Comparison of ENCODE assay signal across 17 cellular contexts in the genomic region with DNA sequence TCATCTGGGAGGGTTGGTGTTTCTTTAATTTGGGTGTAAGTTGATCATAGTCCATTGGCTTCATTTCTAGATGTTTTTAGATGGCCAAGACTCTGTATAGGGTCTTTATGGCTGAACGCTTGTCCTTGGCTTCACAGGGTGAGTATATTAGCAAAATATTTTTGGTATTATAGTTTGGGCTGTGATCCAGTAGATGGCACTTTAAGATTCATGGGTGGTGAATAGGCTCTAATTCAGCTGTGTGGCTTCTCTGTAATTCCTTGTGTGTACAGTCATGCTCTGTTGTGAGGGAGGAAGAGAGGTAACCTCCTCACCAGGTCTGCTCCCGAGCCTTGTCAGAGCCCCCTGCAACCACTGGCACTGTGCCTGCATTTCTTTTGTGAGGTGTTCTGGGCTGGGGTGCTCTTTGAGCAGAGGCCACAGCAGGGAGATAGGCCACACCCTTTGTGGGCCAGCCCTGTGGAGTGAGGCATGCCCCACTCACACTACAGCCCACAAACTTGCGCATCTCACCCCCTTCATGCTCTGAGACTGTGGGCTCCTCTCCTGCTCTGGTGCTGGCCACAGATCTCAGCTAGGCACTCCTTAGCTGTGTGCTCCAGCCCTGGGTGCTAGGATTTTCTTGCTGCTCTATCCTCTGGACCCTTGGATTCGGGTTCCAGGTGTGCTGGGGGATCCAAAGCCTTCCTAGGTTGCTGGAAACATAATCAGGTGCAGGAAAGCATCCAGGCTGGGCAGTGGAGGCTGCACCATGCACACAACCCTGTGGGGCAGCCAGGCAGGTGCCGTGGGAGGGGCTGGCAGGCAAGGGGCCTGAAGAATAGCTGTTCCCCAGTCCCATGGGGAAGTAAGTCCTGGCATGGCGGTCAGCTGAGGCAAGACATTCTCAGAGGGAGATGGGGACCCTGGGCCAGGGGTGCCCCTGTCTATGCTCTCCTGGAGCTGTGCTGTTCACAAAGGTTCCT.
A peak's percentile ranks its signal among the peaks of the same experiment; 100 is the strongest.
DNase-seq lines count a peak whose midpoint lies in the region; TF ChIP-seq lines count a peak whose summit lies in the region.
"Had no signal": no experiment of that assay in that cellular context is flagged by ENCODE, and none has a peak within 500 bp of the region (broad histone marks: within the 10 kb centered on the region; RNA-seq: fewer than 3 reads in every experiment).

No MANE protein-coding gene starts in this region.

- H3K27me3 ChIP-seq in neuronal stem cell (ENCODE audit: control insufficient read depth in 3 of 3, insufficient read depth in 3 of 3, low read depth in 1 of 3, low read length in 3 of 3) = no peaks in the 10 kb centered on the region
- H3K27me3 ChIP-seq in smooth muscle cell (ENCODE audit: low read depth) = peaks cover 12% of the 10 kb centered on the region
- H3K27me3 ChIP-seq: BLaER1 had no signal

- H3K18ac ChIP-seq in neuronal stem cell (ENCODE audit: low read length) = no peak overlapping the region

- WGBS in neuronal stem cell (ENCODE audit: extremely low coverage in 2 of 2, insufficient read length in 2 of 2, insufficient replicate concordance in 1 of 2), 2 donors = no CpG with 5 or more reads among the region's 6 CpGs
- WGBS in smooth muscle cell (ENCODE audit: low lambda C conversion rate) = 73% methylated on average over 6 of the region's 6 CpGs

- H2BK15ac ChIP-seq in neuronal stem cell (ENCODE audit: low read length) = no peak overlapping the region

- H2BK120ac ChIP-seq in neuronal stem cell (ENCODE audit: low read depth, low read length) = no peak overlapping the region

- no peak overlapping the region for H3K27ac ChIP-seq in neuronal stem cell (replicated peaks; ENCODE audit: low read length)
- no peak overlapping the region for H3K27ac ChIP-seq in smooth muscle cell (ENCODE audit: low read depth)
- H3K27ac ChIP-seq: BLaER1, KMS-11 had no signal

- H2AK5ac ChIP-seq in neuronal stem cell (ENCODE audit: low read depth, low read length) = no peak overlapping the region

- peak overlapping the region; percentile 94 for H4K8ac ChIP-seq in neuronal stem cell (ENCODE audit: low read depth, low read length)

- in situ Hi-C loops in SK-MEL-5 (cut with HindIII; ENCODE audit: low pct_unique_long_range_greater_than_20kb, low sequenced_read_pairs) = no loop called here

- TF ChIP-seq CTCF in epithelial cell of esophagus (IDR thresholded peaks at IDR 0.05; ENCODE audit: insufficient read depth, low read depth, low read length, missing control alignments) (no peak), smooth muscle cell (IDR thresholded peaks at IDR 0.05; ENCODE audit: borderline replicate concordance, insufficient read depth, poor library complexity, severe bottlenecking) (no peak)

- H3K36me3 ChIP-seq in neuronal stem cell (replicated peaks in 1 of 2; ENCODE audit: control insufficient read depth in 2 of 2, insufficient read depth in 2 of 2, low read length in 2 of 2) (no peaks in the 10 kb centered on the region), smooth muscle cell (ENCODE audit: low read depth) (no peaks in the 10 kb centered on the region)
- H3K36me3 ChIP-seq: BLaER1 had no signal

- H3K9me3 ChIP-seq in neuronal stem cell (replicated peaks in 1 of 2; ENCODE audit: control insufficient read depth in 2 of 2, insufficient read depth in 1 of 2, low read depth in 1 of 2, low read length in 2 of 2) (no peaks in the 10 kb centered on the region), smooth muscle cell (replicated peaks; ENCODE audit: low read depth) (no peaks in the 10 kb centered on the region)
- H3K9me3 ChIP-seq: BLaER1 had no signal

- no peak overlapping the region for H4K91ac ChIP-seq in neuronal stem cell (ENCODE audit: low read depth, low read length, poor library complexity)

- no peaks in the 10 kb centered on the region for H3F3A ChIP-seq in smooth muscle cell (ENCODE audit: low read depth)

- H3K4me2 ChIP-seq in neuronal stem cell (ENCODE audit: insufficient read depth, low read length, poor library complexity, severe bottlenecking) (no peak overlapping the region), smooth muscle cell (no peak overlapping the region)
- H3K4me2 ChIP-seq: BLaER1, KMS-11 had no signal

- H3K79me2 ChIP-seq in smooth muscle cell (ENCODE audit: low read depth) = no peaks in the 10 kb centered on the region

- H3K4ac ChIP-seq in neuronal stem cell (ENCODE audit: low read length) = no peak overlapping the region

- no peak overlapping the region for H3K23ac ChIP-seq in neuronal stem cell (ENCODE audit: low read depth, low read length, poor library complexity)

- no peak overlapping the region for H2BK5ac ChIP-seq in neuronal stem cell (ENCODE audit: low read length)

- DNase-seq in HT1080 (ENCODE audit: low read depth) (peak; percentile 50), SK-MEL-5 (ENCODE audit: low read depth, low spot score) (peak; percentile 27), epithelial cell of esophagus (ENCODE audit: low read depth) (peak; percentile 6), neuronal stem cell (ENCODE audit: low spot score) (no peak), smooth muscle cell (lab: John Stamatoyannopoulos, UW; ENCODE audit: unreplicated experiment) (no peak), iPS-NIHi7 (ENCODE audit: extremely low spot score) (no peak)
- no peak for DNase-seq in activated CD4-positive, alpha-beta T cell treated with anti-CD3 and anti-CD28 coated beads for 48 hours
- DNase-seq: CD8-positive, alpha-beta T cell; DMS79 treated with DMSO at 0.1 percent for 48 hours; NCI-H1048; NCI-H1436 treated with DMSO at 0.1 percent for 48 hours; NCI-H2029 treated with DMSO at 0.1 percent for 48 hours; NCI-H510A treated with DMSO at 0.1 percent for 48 hours; NCI-H82; Right ventricle myocardium superior had no signal

- H2AFZ ChIP-seq in neuronal stem cell (ENCODE audit: low read length) (no peak overlapping the region), smooth muscle cell (ENCODE audit: low read depth) (no peak overlapping the region)

- H2BK12ac ChIP-seq in neuronal stem cell (ENCODE audit: low read length) = no peak overlapping the region

- no peaks in the 10 kb centered on the region for H4K20me1 ChIP-seq in smooth muscle cell (ENCODE audit: low read depth)
- H4K20me1 ChIP-seq: BLaER1 had no signal

- no peaks in the 10 kb centered on the region for H3K79me1 ChIP-seq in neuronal stem cell (ENCODE audit: low read depth, low read length)

- H3K14ac ChIP-seq in neuronal stem cell (ENCODE audit: low read length) = no peak overlapping the region

- H3K4me1 ChIP-seq in neuronal stem cell (ENCODE audit: control insufficient read depth in 2 of 2, insufficient read depth in 1 of 2, low read depth in 1 of 2, low read length in 2 of 2) (no peaks in the 10 kb centered on the region), smooth muscle cell (ENCODE audit: low read depth) (no peaks in the 10 kb centered on the region)
- H3K4me1 ChIP-seq: BLaER1 had no signal

- H3K4me3 ChIP-seq in epithelial cell of esophagus (ENCODE audit: low read length) (no peak overlapping the region), neuronal stem cell (ENCODE audit: low read length in 2 of 2) (no peak overlapping the region), smooth muscle cell (no peak overlapping the region)
- H3K4me3 ChIP-seq: BLaER1 had no signal

- peak overlapping the region; percentile 7 for H3K9ac ChIP-seq in neuronal stem cell (ENCODE audit: low read depth, low read length, poor library complexity)
- H3K9ac ChIP-seq in smooth muscle cell (ENCODE audit: low read depth) = no peak overlapping the region
- H3K9ac ChIP-seq: BLaER1, KMS-11 had no signal

Comparison
In these comparisons a context has a peak if more than half of its experiments do, and no peak if none do; other contexts are left out.
1. DNase-seq: peak in HT1080 (single experiment), SK-MEL-5 (single experiment) and epithelial cell of esophagus (single experiment); none in neuronal stem cell (single experiment), activated CD4-positive, alpha-beta T cell treated with anti-CD3 and anti-CD28 coated beads for 48 hours (single experiment), smooth muscle cell (single experiment) and iPS-NIHi7 (single experiment).